33 cellular contexts compared by ENCODE assay signal in genomic region chr14:83019744-83020414, GRCh38.
"Had no signal": no experiment of that assay in that cellular context is flagged by ENCODE, and none has a peak within 500 bp of the region (broad histone marks: within the 10 kb centered on the region; RNA-seq: fewer than 3 reads in every experiment).

No MANE protein-coding gene starts in this region.

- H3K27ac Mint-ChIP-seq: activated CD4-positive, alpha-beta memory T cell treated with anti-CD3 and anti-CD28 coated beads, Interleukin-2, amount 10 ng/mL, durations not matched to agents 7 days and 5 days; activated CD4-positive, alpha-beta T cell treated with anti-CD3 and anti-CD28 coated beads, Interleukin-2, amount 10 ng/mL, durations not matched to agents 7 days and 5 days; activated naive CD4-positive, alpha-beta T cell treated with anti-CD3 and anti-CD28 coated beads, Interleukin-2, amount 10 ng/mL, durations not matched to agents 7 days and 5 days; activated naive CD4-positive, alpha-beta T cell treated with anti-CD3 and anti-CD28 coated beads, Interleukin-2, amount 50 U/mL, for 72 hours; activated T-cell treated with anti-CD3 and anti-CD28 coated beads, Interleukin-2, amount 50 U/mL, for 24 hours; activated T-cell treated with anti-CD3 and anti-CD28 coated beads, Interleukin-2, amount 50 U/mL, for 72 hours; brain; effector memory CD8-positive, alpha-beta T cell; T-helper 17 cell; T-helper 2 cell treated with Interferon-gamma antibody and Interleukin-4, amounts not matched to agents 5 μg/mL and 100 μg/mL, for 36 hours had no signal

- H3K36me3 ChIP-seq: adrenal gland, breast epithelium, cardiac muscle cell, colonic mucosa, esophagus muscularis mucosa, gastrocnemius medialis, heart left ventricle had no signal

- H3K27ac ChIP-seq: adrenal gland, breast epithelium, cardiac muscle cell, colonic mucosa, esophagus muscularis mucosa, foreskin keratinocyte, gastrocnemius medialis, heart left ventricle had no signal

- H3K4me3 Mint-ChIP-seq: activated CD4-positive, alpha-beta memory T cell treated with anti-CD3 and anti-CD28 coated beads, Interleukin-2, amount 10 ng/mL, durations not matched to agents 7 days and 5 days; activated CD4-positive, alpha-beta T cell treated with anti-CD3 and anti-CD28 coated beads, Interleukin-2, amount 10 ng/mL, durations not matched to agents 7 days and 5 days; activated naive CD4-positive, alpha-beta T cell treated with anti-CD3 and anti-CD28 coated beads, Interleukin-2, amount 10 ng/mL, durations not matched to agents 7 days and 5 days; activated T-cell treated with anti-CD3 and anti-CD28 coated beads, Interleukin-2, amount 50 U/mL, for 24 hours; activated T-cell treated with anti-CD3 and anti-CD28 coated beads, Interleukin-2, amount 50 U/mL, for 72 hours; brain; effector memory CD8-positive, alpha-beta T cell; T-helper 17 cell; T-helper 2 cell treated with Interferon-gamma antibody and Interleukin-4, amounts not matched to agents 5 μg/mL and 100 μg/mL, for 36 hours had no signal

- H3K9me3 Mint-ChIP-seq: activated CD4-positive, alpha-beta T cell treated with anti-CD3 and anti-CD28 coated beads, Interleukin-2, amount 10 ng/mL, durations not matched to agents 7 days and 5 days had no signal

- ATAC-seq: activated naive CD4-positive, alpha-beta T cell treated with anti-CD3 and anti-CD28 coated beads, Interleukin-2, amount 50 U/mL, for 72 hours; activated T-cell treated with anti-CD3 and anti-CD28 coated beads, Interleukin-2, amount 50 U/mL, for 72 hours; effector memory CD8-positive, alpha-beta T cell; foreskin keratinocyte; gastrocnemius medialis; heart left ventricle; T-helper 17 cell had no signal

- H3K27me3 ChIP-seq: adrenal gland, breast epithelium, cardiac muscle cell, colonic mucosa, esophagus muscularis mucosa, foreskin keratinocyte, gastrocnemius medialis, heart left ventricle had no signal

- H3K36me3 Mint-ChIP-seq: activated naive CD4-positive, alpha-beta T cell treated with anti-CD3 and anti-CD28 coated beads, Interleukin-2, amount 10 ng/mL, durations not matched to agents 7 days and 5 days; brain had no signal

- H3K4me1 Mint-ChIP-seq: activated CD4-positive, alpha-beta memory T cell treated with anti-CD3 and anti-CD28 coated beads, Interleukin-2, amount 10 ng/mL, durations not matched to agents 7 days and 5 days; activated CD4-positive, alpha-beta T cell treated with anti-CD3 and anti-CD28 coated beads, Interleukin-2, amount 10 ng/mL, durations not matched to agents 7 days and 5 days; activated naive CD4-positive, alpha-beta T cell treated with anti-CD3 and anti-CD28 coated beads, Interleukin-2, amount 10 ng/mL, durations not matched to agents 7 days and 5 days; brain; T-helper 17 cell had no signal

- H3K9me3 ChIP-seq: adrenal gland, breast epithelium, colonic mucosa, esophagus muscularis mucosa, gastrocnemius medialis, heart left ventricle had no signal

- DNase-seq: activated CD4-positive, alpha-beta memory T cell treated with anti-CD3 and anti-CD28 coated beads, Interleukin-2, amount 10 ng/mL, durations not matched to agents 7 days and 5 days; activated CD4-positive, alpha-beta T cell treated with anti-CD3 and anti-CD28 coated beads for 1 hour; activated CD4-positive, alpha-beta T cell treated with anti-CD3 and anti-CD28 coated beads for 4 hours; activated CD4-positive, alpha-beta T cell treated with anti-CD3 and anti-CD28 coated beads, Interleukin-2, amount 10 ng/mL, durations not matched to agents 7 days and 5 days; activated CD4-positive, alpha-beta T cell treated with anti-CD3 and anti-CD28 coated beads, Interleukin-2, amount 50 U/mL, for 4 hours; activated CD8-positive, alpha-beta memory T cell treated with anti-CD3 and anti-CD28 coated beads, Interleukin-2, amount 50 U/mL, for 48 hours; activated gamma-delta T cell; activated naive CD4-positive, alpha-beta T cell; activated naive CD4-positive, alpha-beta T cell treated with anti-CD3 and anti-CD28 coated beads, Interleukin-2, amount 10 ng/mL, durations not matched to agents 7 days and 5 days; activated T-cell treated with anti-CD3 and anti-CD28 coated beads for 4 hours; activated T-cell treated with anti-CD3 and anti-CD28 coated beads, Interleukin-2, amount 50 U/mL, for 24 hours; activated T-cell treated with anti-CD3 and anti-CD28 coated beads, Interleukin-2, amount 50 U/mL, for 72 hours; adrenal gland; amygdala; aorta; central memory CD4-positive, alpha-beta T cell; cerebellar nuclear complex; colonic mucosa; effector memory CD8-positive, alpha-beta T cell; erythroblast; foreskin keratinocyte; gastrocnemius medialis; glutamatergic neuron; heart left ventricle; hypothalamus; T-helper 17 cell; T1000 had no signal

- H3K4me1 ChIP-seq: adrenal gland, breast epithelium, colonic mucosa, esophagus muscularis mucosa, foreskin keratinocyte, gastrocnemius medialis, heart left ventricle had no signal

- H3K27me3 Mint-ChIP-seq: activated CD4-positive, alpha-beta memory T cell treated with anti-CD3 and anti-CD28 coated beads, Interleukin-2, amount 10 ng/mL, durations not matched to agents 7 days and 5 days; activated CD4-positive, alpha-beta T cell treated with anti-CD3 and anti-CD28 coated beads, Interleukin-2, amount 10 ng/mL, durations not matched to agents 7 days and 5 days; activated naive CD4-positive, alpha-beta T cell treated with anti-CD3 and anti-CD28 coated beads, Interleukin-2, amount 10 ng/mL, durations not matched to agents 7 days and 5 days; activated T-cell treated with anti-CD3 and anti-CD28 coated beads, Interleukin-2, amount 50 U/mL, for 24 hours; effector memory CD8-positive, alpha-beta T cell; T-helper 17 cell had no signal

- H3K4me3 ChIP-seq: adrenal gland, breast epithelium, cardiac muscle cell, colonic mucosa, esophagus muscularis mucosa, gastrocnemius medialis, heart left ventricle had no signal
